10 cellular contexts compared by ENCODE assay signal in genomic region chr17:35541434-35541833, GRCh38. TPM values are rescaled to one million over a fixed set of nuclear protein-coding genes. Genes with fewer than 3 reads are reported as not detected.
DNase-seq lines count a peak whose midpoint lies in the region; ATAC-seq, FAIRE-seq and TF ChIP-seq lines count a peak whose summit lies in the region.
"Had no signal": no experiment of that assay in that cellular context is flagged by ENCODE, and none has a peak within 500 bp of the region (broad histone marks: within the 10 kb centered on the region; RNA-seq: fewer than 3 reads in every experiment).

No MANE protein-coding gene starts in this region.

- H3K9ac ChIP-seq in OCI-LY3 (ENCODE audit: low read length) (peak overlapping the region; percentile 70), duodenal mucosa (ENCODE audit: low read depth in 1 of 2, low read length in 2 of 2) (peak overlapping the region in 1 of 2 donors; percentile 66)

- no peak for FAIRE-seq in small intestine (lab: Jason Lieb, UNC)

- H2AFZ ChIP-seq in OCI-LY3 (ENCODE audit: low read depth, low read length), result peak overlapping the region; percentile 94

- H3K4me3 ChIP-seq in OCI-LY3 (ENCODE audit: low read length), result peak overlapping the region; percentile 78
- peak overlapping the region; percentile 82 to 85 for H3K4me3 ChIP-seq in duodenal mucosa (ENCODE audit: low read depth in 1 of 2, low read length in 2 of 2)
- no peak overlapping the region for H3K4me3 ChIP-seq in small intestine (ENCODE audit: low read depth in 1 of 2, low read length in 2 of 2)

- H3K4me2 ChIP-seq in OCI-LY3 (ENCODE audit: low read length), result peak overlapping the region; percentile 92

- 3 to 20% (median 9%) methylated on average over 1 of the region's 1 CpG for WGBS in small intestine, 3 donors

- ATAC-seq in GM18870 (IDR thresholded peaks at IDR 0.05; ENCODE audit: unreplicated experiment), result no peak

- no peak for TF ChIP-seq CTCF in OCI-LY3 (IDR thresholded peaks at IDR 0.05; ENCODE audit: low read depth, low read length)

- peak overlapping the region; percentile 86 for H3K4me3 Mint-ChIP-seq in T-helper 1 cell treated with Interleukin-12 subunit alpha and Interleukin-12 subunit beta and Interleukin-4 antibody, amounts not matched to agents 30 μg/mL and 1 μg/mL, for 36 hours

- no peaks in the 10 kb centered on the region for H3K79me2 ChIP-seq in OCI-LY3 (ENCODE audit: low read length)

- H3K9me3 ChIP-seq in OCI-LY3 (ENCODE audit: insufficient read depth, low read length), result no peaks in the 10 kb centered on the region
- no peaks in the 10 kb centered on the region for H3K9me3 ChIP-seq in duodenal mucosa (ENCODE audit: control insufficient read depth in 1 of 2, low read length in 2 of 2)
- H3K9me3 ChIP-seq in small intestine (ENCODE audit: control insufficient read depth, low read depth), result no peaks in the 10 kb centered on the region

- peaks cover 48% of the 10 kb centered on the region for H3K4me1 Mint-ChIP-seq in T-helper 1 cell treated with Interleukin-12 subunit alpha and Interleukin-12 subunit beta and Interleukin-4 antibody, amounts not matched to agents 30 μg/mL and 1 μg/mL, for 36 hours (ENCODE audit: low read depth)

- H3K36me3 ChIP-seq in OCI-LY3 (replicated peaks; ENCODE audit: low read depth, low read length) (no peaks in the 10 kb centered on the region), duodenal mucosa (ENCODE audit: control insufficient read depth in 1 of 2, insufficient read depth in 2 of 2, low read length in 2 of 2) (no peaks in the 10 kb centered on the region), small intestine (ENCODE audit: control insufficient read depth in 2 of 2, insufficient read depth in 2 of 2, low read length in 2 of 2) (no peaks in the 10 kb centered on the region)

- peaks cover 20% of the 10 kb centered on the region for H3K36me3 Mint-ChIP-seq in T-helper 1 cell treated with Interleukin-12 subunit alpha and Interleukin-12 subunit beta and Interleukin-4 antibody, amounts not matched to agents 30 μg/mL and 1 μg/mL, for 36 hours (ENCODE audit: low read depth)

- peaks cover 5% of the 10 kb centered on the region for H3K9me3 Mint-ChIP-seq in T-helper 1 cell treated with Interleukin-12 subunit alpha and Interleukin-12 subunit beta and Interleukin-4 antibody, amounts not matched to agents 30 μg/mL and 1 μg/mL, for 36 hours

- H3K27me3 ChIP-seq in OCI-LY3 (ENCODE audit: low read depth, low read length) (no peaks in the 10 kb centered on the region), duodenal mucosa (ENCODE audit: control insufficient read depth in 1 of 2, insufficient read depth in 2 of 2, low read length in 2 of 2) (no peaks in the 10 kb centered on the region), small intestine (ENCODE audit: control insufficient read depth in 2 of 2, insufficient read depth in 2 of 2, low read length in 2 of 2) (no peaks in the 10 kb centered on the region)

- H3K27ac Mint-ChIP-seq in T-helper 1 cell treated with Interleukin-12 subunit alpha and Interleukin-12 subunit beta and Interleukin-4 antibody, amounts not matched to agents 30 μg/mL and 1 μg/mL, for 36 hours, result peak overlapping the region; percentile 100

- peak overlapping the region; percentile 44 for H3K27ac ChIP-seq in OCI-LY3 (ENCODE audit: low read length)
- no peak overlapping the region for H3K27ac ChIP-seq in duodenal mucosa (ENCODE audit: low read depth, low read length)
- H3K27ac ChIP-seq in small intestine (ENCODE audit: low read depth in 1 of 2, low read length in 1 of 2), result peak overlapping the region in 1 of 2 donors; percentile 49

- H3K4me1 ChIP-seq in OCI-LY3 (ENCODE audit: low read length), result peaks cover 67% of the 10 kb centered on the region
- peaks cover 0 to 13% of the 10 kb centered on the region in 2 donors for H3K4me1 ChIP-seq in duodenal mucosa (ENCODE audit: control insufficient read depth in 1 of 2, insufficient read depth in 2 of 2, low read length in 2 of 2)
- H3K4me1 ChIP-seq in small intestine (ENCODE audit: control insufficient read depth in 2 of 2, insufficient read depth in 1 of 2, low read depth in 1 of 2, low read length in 1 of 2), result no peaks in the 10 kb centered on the region

- H3K27me3 Mint-ChIP-seq in T-helper 1 cell treated with Interleukin-12 subunit alpha and Interleukin-12 subunit beta and Interleukin-4 antibody, amounts not matched to agents 30 μg/mL and 1 μg/mL, for 36 hours (ENCODE audit: low read depth), result peaks cover 3% of the 10 kb centered on the region

- DNase-seq in T-helper 1 cell (no peak), small intestine (peak; percentile 27), pons (ENCODE audit: low spot score) (no peak), NCI-H1105 (lab: John Stamatoyannopoulos, UW) (no peak)
- DNase-seq: activated gamma-delta T cell, NCI-H1930 had no signal

- no peaks in the 10 kb centered on the region for H4K20me1 ChIP-seq in OCI-LY3 (ENCODE audit: insufficient read depth, low read length)

RNA-seq across cellular contexts. Expression of gene SLFN12L, which starts 4.0 kb away (rescaled TPM):
- under 1 TPM in 1 of 3 donors, not detected in 2; 0.34 TPM for polyA plus RNA-seq in small intestine

RNA-seq across cellular contexts. Expression of gene SLFN14, which starts 19.2 kb away (rescaled TPM):
- polyA plus RNA-seq in small intestine, result not detected

RNA-seq across cellular contexts. Expression of gene PEX12, which starts 36.9 kb away (rescaled TPM):
- polyA plus RNA-seq in small intestine, result 1 to 10 TPM; 2.9 to 3.6 (median 3.2) TPM

RNA-seq across cellular contexts. Expression of gene AP2B1, which starts 45.7 kb away (rescaled TPM):
- polyA plus RNA-seq in small intestine, result 10 to 100 TPM; 28.9 to 59.1 (median 31.6) TPM

Comparison
In these comparisons a context has a peak if more than half of its experiments do, and no peak if none do; other contexts are left out.
1. H3K4me3 ChIP-seq: peak in OCI-LY3 (single experiment) and duodenal mucosa (2 of 2); none in small intestine (0 of 2).